Comparison of ENCODE assay signal across 1 cellular context in the genomic region with DNA sequence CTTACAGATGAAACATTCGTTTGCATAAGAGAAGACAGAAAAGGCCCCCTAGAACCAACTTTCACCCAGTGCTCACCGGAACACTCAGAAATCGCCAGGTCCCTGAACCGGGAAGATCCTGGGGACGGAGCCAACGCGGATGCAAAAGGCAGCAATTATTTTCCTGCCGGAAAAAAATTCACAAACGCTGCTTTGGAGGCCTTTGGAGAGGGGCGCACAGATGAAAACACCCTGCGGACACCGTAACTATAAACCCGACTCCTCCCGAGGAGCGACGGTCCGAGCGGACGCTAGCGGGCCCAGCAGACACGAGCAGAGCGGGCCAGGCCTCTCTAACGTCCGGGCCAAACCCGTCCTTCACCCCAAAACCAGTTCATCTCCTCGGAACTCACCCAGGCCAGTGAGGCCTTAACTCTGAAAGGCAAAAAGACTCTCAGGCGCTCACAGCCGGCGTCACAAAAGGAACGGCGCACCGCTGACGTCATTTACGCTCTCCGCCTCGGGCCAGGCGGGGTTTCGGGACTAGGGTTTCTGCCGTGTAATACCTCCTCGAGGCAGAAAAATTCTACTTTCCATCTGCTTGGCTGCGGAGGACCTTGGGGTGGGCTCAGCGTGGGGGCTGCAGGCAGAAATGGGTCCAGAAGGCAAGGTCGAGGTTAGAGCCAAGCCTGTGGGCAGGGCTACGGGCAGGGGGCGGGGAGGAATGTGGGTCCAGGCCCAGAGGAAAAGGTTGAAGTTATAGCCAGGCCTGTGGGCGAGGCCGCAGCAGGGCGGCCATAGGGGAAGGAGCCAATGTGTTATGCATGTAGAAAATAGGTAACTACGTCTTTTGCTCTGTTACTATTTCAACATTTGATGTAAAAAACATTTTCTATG.
TF ChIP-seq lines count a peak whose summit lies in the region.

ZNF426 (minus strand) TSS at position 463 of the 876 bp plus-strand sequence. CDS start 2,413 bp downstream, outside the sequence.

TF ChIP-seq in HEK293, 187 proteins besides CTCF, POLR2A, EP300 and RAD21 (continued from another document and continues in another):
- 0 out of 2 replicates have a peak, but pooled peaks have one; percentile 40 for TF ChIP-seq INSM2 (tag by site-specific recombination; IDR thresholded peaks at IDR 0.05)
- no peak for TF ChIP-seq ZNF114 (tag by site-specific recombination; IDR thresholded peaks at IDR 0.05)
- peak; percentile 71; the same call in 1 of the 2 replicates for TF ChIP-seq PBX3 (CRISPR knock-in tag; IDR thresholded peaks at IDR 0.05)
- TF ChIP-seq ZNF24 (tag by site-specific recombination; IDR thresholded peaks at IDR 0.05): peak; percentile 61; the same call in 1 of the 2 replicates
- no peak for TF ChIP-seq OSR2 (tag by site-specific recombination; IDR thresholded peaks at IDR 0.05)
- TF ChIP-seq GLI4 (tag by site-specific recombination; IDR thresholded peaks at IDR 0.05): no peak
- TF ChIP-seq ZNF335 (tag by site-specific recombination; conservative IDR thresholded peaks at IDR 0.05): peak; percentile 85
- TF ChIP-seq, protein P1, sequence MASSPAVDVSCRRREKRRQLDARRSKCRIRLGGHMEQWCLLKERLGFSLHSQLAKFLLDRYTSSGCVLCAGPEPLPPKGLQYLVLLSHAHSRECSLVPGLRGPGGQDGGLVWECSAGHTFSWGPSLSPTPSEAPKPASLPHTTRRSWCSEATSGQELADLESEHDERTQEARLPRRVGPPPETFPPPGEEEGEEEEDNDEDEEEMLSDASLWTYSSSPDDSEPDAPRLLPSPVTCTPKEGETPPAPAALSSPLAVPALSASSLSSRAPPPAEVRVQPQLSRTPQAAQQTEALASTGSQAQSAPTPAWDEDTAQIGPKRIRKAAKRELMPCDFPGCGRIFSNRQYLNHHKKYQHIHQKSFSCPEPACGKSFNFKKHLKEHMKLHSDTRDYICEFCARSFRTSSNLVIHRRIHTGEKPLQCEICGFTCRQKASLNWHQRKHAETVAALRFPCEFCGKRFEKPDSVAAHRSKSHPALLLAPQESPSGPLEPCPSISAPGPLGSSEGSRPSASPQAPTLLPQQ (tag by site-specific recombination; IDR thresholded peaks at IDR 0.05): peak; percentile 80
- peak; percentile 87 for TF ChIP-seq ZNF324 (tag by site-specific recombination; IDR thresholded peaks at IDR 0.05)
- peak; percentile 68; the same call in 1 of the 2 replicates for TF ChIP-seq ZBTB20 (tag by site-specific recombination; IDR thresholded peaks at IDR 0.05)
- 0 out of 2 replicates have a peak, but pooled peaks have one; percentile 39 for TF ChIP-seq ZNF660 (tag by site-specific recombination; IDR thresholded peaks at IDR 0.05)
- TF ChIP-seq, protein P2, sequence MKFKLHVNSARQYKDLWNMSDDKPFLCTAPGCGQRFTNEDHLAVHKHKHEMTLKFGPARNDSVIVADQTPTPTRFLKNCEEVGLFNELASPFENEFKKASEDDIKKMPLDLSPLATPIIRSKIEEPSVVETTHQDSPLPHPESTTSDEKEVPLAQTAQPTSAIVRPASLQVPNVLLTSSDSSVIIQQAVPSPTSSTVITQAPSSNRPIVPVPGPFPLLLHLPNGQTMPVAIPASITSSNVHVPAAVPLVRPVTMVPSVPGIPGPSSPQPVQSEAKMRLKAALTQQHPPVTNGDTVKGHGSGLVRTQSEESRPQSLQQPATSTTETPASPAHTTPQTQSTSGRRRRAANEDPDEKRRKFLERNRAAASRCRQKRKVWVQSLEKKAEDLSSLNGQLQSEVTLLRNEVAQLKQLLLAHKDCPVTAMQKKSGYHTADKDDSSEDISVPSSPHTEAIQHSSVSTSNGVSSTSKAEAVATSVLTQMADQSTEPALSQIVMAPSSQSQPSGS (tag by site-specific recombination; IDR thresholded peaks at IDR 0.05; ENCODE audit: low read depth): peak; percentile 98
- TF ChIP-seq KLF16 (tag by site-specific recombination; IDR thresholded peaks at IDR 0.05): no peak; the same call in 1 of the 2 replicates
- no peak for TF ChIP-seq ZNF26 (tag by site-specific recombination; IDR thresholded peaks at IDR 0.05)
- TF ChIP-seq, protein P3, sequence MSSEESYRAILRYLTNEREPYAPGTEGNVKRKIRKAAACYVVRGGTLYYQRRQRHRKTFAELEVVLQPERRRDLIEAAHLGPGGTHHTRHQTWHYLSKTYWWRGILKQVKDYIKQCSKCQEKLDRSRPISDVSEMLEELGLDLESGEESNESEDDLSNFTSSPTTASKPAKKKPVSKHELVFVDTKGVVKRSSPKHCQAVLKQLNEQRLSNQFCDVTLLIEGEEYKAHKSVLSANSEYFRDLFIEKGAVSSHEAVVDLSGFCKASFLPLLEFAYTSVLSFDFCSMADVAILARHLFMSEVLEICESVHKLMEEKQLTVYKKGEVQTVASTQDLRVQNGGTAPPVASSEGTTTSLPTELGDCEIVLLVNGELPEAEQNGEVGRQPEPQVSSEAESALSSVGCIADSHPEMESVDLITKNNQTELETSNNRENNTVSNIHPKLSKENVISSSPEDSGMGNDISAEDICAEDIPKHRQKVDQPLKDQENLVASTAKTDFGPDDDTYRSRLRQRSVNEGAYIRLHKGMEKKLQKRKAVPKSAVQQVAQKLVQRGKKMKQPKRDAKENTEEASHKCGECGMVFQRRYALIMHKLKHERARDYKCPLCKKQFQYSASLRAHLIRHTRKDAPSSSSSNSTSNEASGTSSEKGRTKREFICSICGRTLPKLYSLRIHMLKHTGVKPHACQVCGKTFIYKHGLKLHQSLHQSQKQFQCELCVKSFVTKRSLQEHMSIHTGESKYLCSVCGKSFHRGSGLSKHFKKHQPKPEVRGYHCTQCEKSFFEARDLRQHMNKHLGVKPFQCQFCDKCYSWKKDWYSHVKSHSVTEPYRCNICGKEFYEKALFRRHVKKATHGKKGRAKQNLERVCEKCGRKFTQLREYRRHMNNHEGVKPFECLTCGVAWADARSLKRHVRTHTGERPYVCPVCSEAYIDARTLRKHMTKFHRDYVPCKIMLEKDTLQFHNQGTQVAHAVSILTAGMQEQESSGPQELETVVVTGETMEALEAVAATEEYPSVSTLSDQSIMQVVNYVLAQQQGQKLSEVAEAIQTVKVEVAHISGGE (tag by site-specific recombination; conservative IDR thresholded peaks at IDR 0.05; ENCODE audit: low read depth): peak; percentile 17; the same call in 1 of the 2 replicates
- peak; percentile 70 for TF ChIP-seq SP3 (tag by site-specific recombination; IDR thresholded peaks at IDR 0.05)
- TF ChIP-seq ZNF214 (tag by site-specific recombination; IDR thresholded peaks at IDR 0.05; ENCODE audit: borderline replicate concordance): no peak
- TF ChIP-seq SP2 (tag by site-specific recombination; IDR thresholded peaks at IDR 0.05): peak; percentile 72
- TF ChIP-seq ZNF561 (tag by site-specific recombination; IDR thresholded peaks at IDR 0.05; ENCODE audit: borderline replicate concordance): peak; percentile 66; the same call in 1 of the 2 replicates
- TF ChIP-seq, protein P4, sequence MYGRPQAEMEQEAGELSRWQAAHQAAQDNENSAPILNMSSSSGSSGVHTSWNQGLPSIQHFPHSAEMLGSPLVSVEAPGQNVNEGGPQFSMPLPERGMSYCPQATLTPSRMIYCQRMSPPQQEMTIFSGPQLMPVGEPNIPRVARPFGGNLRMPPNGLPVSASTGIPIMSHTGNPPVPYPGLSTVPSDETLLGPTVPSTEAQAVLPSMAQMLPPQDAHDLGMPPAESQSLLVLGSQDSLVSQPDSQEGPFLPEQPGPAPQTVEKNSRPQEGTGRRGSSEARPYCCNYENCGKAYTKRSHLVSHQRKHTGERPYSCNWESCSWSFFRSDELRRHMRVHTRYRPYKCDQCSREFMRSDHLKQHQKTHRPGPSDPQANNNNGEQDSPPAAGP (tag by site-specific recombination; IDR thresholded peaks at IDR 0.05): peak; percentile 14; the same call in 1 of the 2 replicates
- TF ChIP-seq, protein P5, sequence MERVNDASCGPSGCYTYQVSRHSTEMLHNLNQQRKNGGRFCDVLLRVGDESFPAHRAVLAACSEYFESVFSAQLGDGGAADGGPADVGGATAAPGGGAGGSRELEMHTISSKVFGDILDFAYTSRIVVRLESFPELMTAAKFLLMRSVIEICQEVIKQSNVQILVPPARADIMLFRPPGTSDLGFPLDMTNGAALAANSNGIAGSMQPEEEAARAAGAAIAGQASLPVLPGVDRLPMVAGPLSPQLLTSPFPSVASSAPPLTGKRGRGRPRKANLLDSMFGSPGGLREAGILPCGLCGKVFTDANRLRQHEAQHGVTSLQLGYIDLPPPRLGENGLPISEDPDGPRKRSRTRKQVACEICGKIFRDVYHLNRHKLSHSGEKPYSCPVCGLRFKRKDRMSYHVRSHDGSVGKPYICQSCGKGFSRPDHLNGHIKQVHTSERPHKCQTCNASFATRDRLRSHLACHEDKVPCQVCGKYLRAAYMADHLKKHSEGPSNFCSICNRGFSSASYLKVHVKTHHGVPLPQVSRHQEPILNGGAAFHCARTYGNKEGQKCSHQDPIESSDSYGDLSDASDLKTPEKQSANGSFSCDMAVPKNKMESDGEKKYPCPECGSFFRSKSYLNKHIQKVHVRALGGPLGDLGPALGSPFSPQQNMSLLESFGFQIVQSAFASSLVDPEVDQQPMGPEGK (tag by site-specific recombination; IDR thresholded peaks at IDR 0.05): peak; percentile 67; the same call in 1 of the 2 replicates
- TF ChIP-seq ZNF629 (tag by site-specific recombination; IDR thresholded peaks at IDR 0.05): peak; percentile 98
- peak; percentile 46 for TF ChIP-seq ZIC2 (tag by site-specific recombination; IDR thresholded peaks at IDR 0.05)
- TF ChIP-seq ZNF223 (tag by site-specific recombination; IDR thresholded peaks at IDR 0.05): no peak
- TF ChIP-seq ZFP69B (tag by site-specific recombination; IDR thresholded peaks at IDR 0.05): peak; percentile 63; the same call in 1 of the 2 replicates
- TF ChIP-seq ZBTB26 (tag by site-specific recombination; optimal IDR thresholded peaks at IDR 0.05): peak; percentile 17
- TF ChIP-seq SETDB1 (IDR thresholded peaks at IDR 0.05; ENCODE audit: insufficient read length, low read length): peak; percentile 56
- TF ChIP-seq BCL6B (tag by site-specific recombination; IDR thresholded peaks at IDR 0.05): no peak
